ENCODE assay signal across 30 cellular contexts in genomic region chr18:44320619-44321460, GRCh38.
A peak's percentile ranks its signal among the peaks of the same experiment; 100 is the strongest.
DNase-seq lines count a peak whose midpoint lies in the region; ATAC-seq and TF ChIP-seq lines count a peak whose summit lies in the region.
"Had no signal": no experiment of that assay in that cellular context is flagged by ENCODE, and none has a peak within 500 bp of the region (broad histone marks: within the 10 kb centered on the region; RNA-seq: fewer than 3 reads in every experiment).

No MANE protein-coding gene starts in this region.

- no peaks in the 10 kb centered on the region for H3K27me3 ChIP-seq in mesendoderm (ENCODE audit: insufficient read depth, low read length, poor library complexity)
- no peaks in the 10 kb centered on the region for H3K27me3 ChIP-seq in Karpas-422 (ENCODE audit: low read length)
- no peaks in the 10 kb centered on the region for H3K27me3 ChIP-seq in sigmoid colon
- H3K27me3 ChIP-seq: BLaER1 treated with 17β-estradiol and CSF1 and Interleukin-3, amounts not matched to agents 10 nM and 100 nM; body of pancreas; heart right ventricle had no signal

- no peak overlapping the region for H3K18ac ChIP-seq in mesendoderm (ENCODE audit: low read length)

- no CpG with 5 or more reads among the region's 26 CpGs for WGBS in mesendoderm (ENCODE audit: extremely low coverage, insufficient coverage, low lambda C conversion rate)
- WGBS in sigmoid colon, 2 donors: 95% methylated on average over 26 of the region's 26 CpGs

- no peak overlapping the region for H2BK5ac ChIP-seq in mesendoderm (ENCODE audit: low read length)

- peak; percentile 12; the same call in 1 of the 2 replicates for TF ChIP-seq RAD21 in Ishikawa (IDR thresholded peaks at IDR 0.05; ENCODE audit: low read depth)

- H3K4me2 ChIP-seq in mesendoderm (ENCODE audit: low read length): no peak overlapping the region
- no peak overlapping the region for H3K4me2 ChIP-seq in Karpas-422 (ENCODE audit: low read depth, low read length, poor library complexity, severe bottlenecking)
- H3K4me2 ChIP-seq: BLaER1 treated with 17β-estradiol and CSF1 and Interleukin-3, amounts not matched to agents 10 nM and 100 nM had no signal

- ATAC-seq in GM21367 (IDR thresholded peaks at IDR 0.05; ENCODE audit: unreplicated experiment): no peak
- ATAC-seq: body of pancreas, heart right ventricle, left colon, right cardiac atrium, T-helper 17 cell had no signal

- H3K36me3 ChIP-seq in mesendoderm (ENCODE audit: control insufficient read depth, insufficient read depth, low read length): no peaks in the 10 kb centered on the region
- H3K36me3 ChIP-seq in Karpas-422 (ENCODE audit: insufficient read depth, low read length): no peaks in the 10 kb centered on the region
- no peaks in the 10 kb centered on the region for H3K36me3 ChIP-seq in sigmoid colon
- H3K36me3 ChIP-seq: BLaER1 treated with 17β-estradiol and CSF1 and Interleukin-3, amounts not matched to agents 10 nM and 100 nM; heart right ventricle had no signal

- no peak overlapping the region for H2BK15ac ChIP-seq in mesendoderm (replicated peaks; ENCODE audit: low read depth)

- no peaks in the 10 kb centered on the region for H3K79me2 ChIP-seq in mesendoderm (ENCODE audit: control insufficient read depth, insufficient read depth, low read length)
- no peaks in the 10 kb centered on the region for H3K79me2 ChIP-seq in Karpas-422 (ENCODE audit: low read length)

- TF ChIP-seq POLR2A in sigmoid colon (IDR thresholded peaks at IDR 0.05): no peak

- TF ChIP-seq EP300 in Ishikawa (IDR thresholded peaks at IDR 0.05; ENCODE audit: borderline replicate concordance): no peak
- no peak for TF ChIP-seq EP300 in sigmoid colon (IDR thresholded peaks at IDR 0.05)

- H2BK120ac ChIP-seq in mesendoderm (ENCODE audit: low read depth, low read length): no peak overlapping the region

- no peaks in the 10 kb centered on the region for H3K79me1 ChIP-seq in mesendoderm (ENCODE audit: low read length)

- no peaks in the 10 kb centered on the region for H3K9me2 ChIP-seq in Karpas-422 (replicated peaks; ENCODE audit: insufficient read depth, low read length)

- TF ChIP-seq CTCF in GM12873 (IDR thresholded peaks at IDR 0.05; ENCODE audit: insufficient read depth, low read depth, low read length, missing control alignments) (peak; percentile 15), cardiac fibroblast (IDR thresholded peaks at IDR 0.05; ENCODE audit: low read depth, low read length) (peak; percentile 13), sigmoid colon (IDR thresholded peaks at IDR 0.05) (no peak)

- H3K4me1 ChIP-seq in mesendoderm (ENCODE audit: control insufficient read depth, low read depth, low read length) (no peaks in the 10 kb centered on the region), Karpas-422 (ENCODE audit: low read length) (no peaks in the 10 kb centered on the region), sigmoid colon (no peaks in the 10 kb centered on the region)
- H3K4me1 ChIP-seq: body of pancreas, heart right ventricle had no signal

- no peaks in the 10 kb centered on the region for H4K20me1 ChIP-seq in Karpas-422 (ENCODE audit: insufficient read depth, low read depth, low read length)
- H4K20me1 ChIP-seq: BLaER1 treated with 17β-estradiol and CSF1 and Interleukin-3, amounts not matched to agents 10 nM and 100 nM had no signal

- no peak overlapping the region for H3K23ac ChIP-seq in mesendoderm (ENCODE audit: low read length)

- H3K9me3 ChIP-seq in Karpas-422 (ENCODE audit: low read length) (no peaks in the 10 kb centered on the region), sigmoid colon (no peaks in the 10 kb centered on the region)
- H3K9me3 ChIP-seq: BLaER1 treated with 17β-estradiol and CSF1 and Interleukin-3, amounts not matched to agents 10 nM and 100 nM; body of pancreas; heart right ventricle had no signal

- DNase-seq in cardiac fibroblast (ENCODE audit: low read depth in 2 of 2) (no peak), mesendoderm (peak; percentile 19), Karpas-422 (no peak), UCSD-AML1 (lab: John Stamatoyannopoulos, UW; ENCODE audit: unreplicated experiment) (no peak), sigmoid colon (no peak)
- DNase-seq: activated CD4-positive, alpha-beta memory T cell treated with anti-CD3 and anti-CD28 coated beads for 36 hours; activated CD4-positive, alpha-beta T cell treated with anti-CD3 and anti-CD28 coated beads for 1 hour; activated CD8-positive, alpha-beta memory T cell treated with anti-CD3 and anti-CD28 coated beads, Interleukin-2, amount 50 U/mL, for 4 hours; activated naive CD4-positive, alpha-beta T cell treated with anti-CD3 and anti-CD28 coated beads, Interleukin-2, amount 10 ng/mL, durations not matched to agents 7 days and 5 days; body of pancreas; cerebellar nuclear complex; DMS153; foreskin melanocyte; GDM1; HCEC 1CT; heart right ventricle; immature natural killer cell; left colon; NCI-H1092 treated with DMSO at 0.1 percent for 48 hours; NCI-H1930; NCI-H2171 treated with DMSO at 0.1 percent for 48 hours; NCI-H510A; stimulated activated CD4-positive, alpha-beta T cell treated with anti-CD3 and anti-CD28 coated beads, Interleukin-1b, Interleukin-23, amount 100 ng/mL, for 48 hours; stimulated activated naive CD4-positive, alpha-beta T cell treated with Interleukin-2 at 50 U/mL for 16 hours; T-helper 17 cell had no signal

- no peak overlapping the region for H2AFZ ChIP-seq in Karpas-422 (ENCODE audit: low read length)

- no peak overlapping the region for H4K8ac ChIP-seq in mesendoderm (ENCODE audit: low read depth, low read length)

- intact Hi-C loops in sigmoid colon (cut with DNase I): no loop called here

- H3K9ac ChIP-seq in mesendoderm (ENCODE audit: low read length) (no peak overlapping the region), Karpas-422 (ENCODE audit: low read length) (no peak overlapping the region)
- H3K9ac ChIP-seq: BLaER1 treated with 17β-estradiol and CSF1 and Interleukin-3, amounts not matched to agents 10 nM and 100 nM had no signal

- no peak overlapping the region for H3K4ac ChIP-seq in mesendoderm (ENCODE audit: low read depth, low read length)

- H4K5ac ChIP-seq in mesendoderm (ENCODE audit: low read length): no peak overlapping the region

- no peak overlapping the region for H3K27ac ChIP-seq in mesendoderm (ENCODE audit: low read depth, low read length)
- no peak overlapping the region for H3K27ac ChIP-seq in Karpas-422 (ENCODE audit: low read length)
- H3K27ac ChIP-seq in sigmoid colon: no peak overlapping the region
- H3K27ac ChIP-seq: BLaER1 treated with 17β-estradiol and CSF1 and Interleukin-3, amounts not matched to agents 10 nM and 100 nM; body of pancreas; heart right ventricle had no signal

- H3K4me3 ChIP-seq in cardiac fibroblast (replicated peaks in 1 of 2; ENCODE audit: low read depth in 2 of 2, low read length in 2 of 2) (no peak overlapping the region), mesendoderm (ENCODE audit: low read length) (no peak overlapping the region), Karpas-422 (ENCODE audit: low read length) (no peak overlapping the region), sigmoid colon (no peak overlapping the region)
- H3K4me3 ChIP-seq: BLaER1 treated with 17β-estradiol and CSF1 and Interleukin-3, amounts not matched to agents 10 nM and 100 nM; body of pancreas; heart right ventricle had no signal

- H3K56ac ChIP-seq in mesendoderm (ENCODE audit: low read length): no peak overlapping the region

- no peak overlapping the region for H2AK5ac ChIP-seq in mesendoderm (ENCODE audit: low read length)

TF ChIP-seq in Ishikawa, 13 proteins besides CTCF, POLR2A, EP300 and RAD21:
- no peak for TF ChIP-seq TCF12 (IDR thresholded peaks at IDR 0.05; ENCODE audit: low read depth)
- no peak for TF ChIP-seq YY1 (IDR thresholded peaks at IDR 0.05; ENCODE audit: low read depth)
- TF ChIP-seq, protein P1, sequence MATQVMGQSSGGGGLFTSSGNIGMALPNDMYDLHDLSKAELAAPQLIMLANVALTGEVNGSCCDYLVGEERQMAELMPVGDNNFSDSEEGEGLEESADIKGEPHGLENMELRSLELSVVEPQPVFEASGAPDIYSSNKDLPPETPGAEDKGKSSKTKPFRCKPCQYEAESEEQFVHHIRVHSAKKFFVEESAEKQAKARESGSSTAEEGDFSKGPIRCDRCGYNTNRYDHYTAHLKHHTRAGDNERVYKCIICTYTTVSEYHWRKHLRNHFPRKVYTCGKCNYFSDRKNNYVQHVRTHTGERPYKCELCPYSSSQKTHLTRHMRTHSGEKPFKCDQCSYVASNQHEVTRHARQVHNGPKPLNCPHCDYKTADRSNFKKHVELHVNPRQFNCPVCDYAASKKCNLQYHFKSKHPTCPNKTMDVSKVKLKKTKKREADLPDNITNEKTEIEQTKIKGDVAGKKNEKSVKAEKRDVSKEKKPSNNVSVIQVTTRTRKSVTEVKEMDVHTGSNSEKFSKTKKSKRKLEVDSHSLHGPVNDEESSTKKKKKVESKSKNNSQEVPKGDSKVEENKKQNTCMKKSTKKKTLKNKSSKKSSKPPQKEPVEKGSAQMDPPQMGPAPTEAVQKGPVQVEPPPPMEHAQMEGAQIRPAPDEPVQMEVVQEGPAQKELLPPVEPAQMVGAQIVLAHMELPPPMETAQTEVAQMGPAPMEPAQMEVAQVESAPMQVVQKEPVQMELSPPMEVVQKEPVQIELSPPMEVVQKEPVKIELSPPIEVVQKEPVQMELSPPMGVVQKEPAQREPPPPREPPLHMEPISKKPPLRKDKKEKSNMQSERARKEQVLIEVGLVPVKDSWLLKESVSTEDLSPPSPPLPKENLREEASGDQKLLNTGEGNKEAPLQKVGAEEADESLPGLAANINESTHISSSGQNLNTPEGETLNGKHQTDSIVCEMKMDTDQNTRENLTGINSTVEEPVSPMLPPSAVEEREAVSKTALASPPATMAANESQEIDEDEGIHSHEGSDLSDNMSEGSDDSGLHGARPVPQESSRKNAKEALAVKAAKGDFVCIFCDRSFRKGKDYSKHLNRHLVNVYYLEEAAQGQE (IDR thresholded peaks at IDR 0.05; ENCODE audit: low read depth): no peak
- no peak for TF ChIP-seq EGR1 (IDR thresholded peaks at IDR 0.05)
- TF ChIP-seq, protein P2, sequence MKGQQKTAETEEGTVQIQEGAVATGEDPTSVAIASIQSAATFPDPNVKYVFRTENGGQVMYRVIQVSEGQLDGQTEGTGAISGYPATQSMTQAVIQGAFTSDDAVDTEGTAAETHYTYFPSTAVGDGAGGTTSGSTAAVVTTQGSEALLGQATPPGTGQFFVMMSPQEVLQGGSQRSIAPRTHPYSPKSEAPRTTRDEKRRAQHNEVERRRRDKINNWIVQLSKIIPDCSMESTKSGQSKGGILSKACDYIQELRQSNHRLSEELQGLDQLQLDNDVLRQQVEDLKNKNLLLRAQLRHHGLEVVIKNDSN (IDR thresholded peaks at IDR 0.05): no peak
- no peak for TF ChIP-seq CREB1 (IDR thresholded peaks at IDR 0.05; ENCODE audit: low read depth)
- no peak for TF ChIP-seq ZBTB7A (IDR thresholded peaks at IDR 0.05; ENCODE audit: low read depth)
- TF ChIP-seq TEAD4 (IDR thresholded peaks at IDR 0.05): no peak
- TF ChIP-seq, protein P3, sequence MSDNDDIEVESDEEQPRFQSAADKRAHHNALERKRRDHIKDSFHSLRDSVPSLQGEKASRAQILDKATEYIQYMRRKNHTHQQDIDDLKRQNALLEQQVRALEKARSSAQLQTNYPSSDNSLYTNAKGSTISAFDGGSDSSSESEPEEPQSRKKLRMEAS (IDR thresholded peaks at IDR 0.05): no peak

Comparison
In these comparisons a context has a peak if more than half of its experiments do, and no peak if none do; other contexts are left out.
1. CTCF ChIP-seq: peak in GM12873 (single experiment) and cardiac fibroblast (single experiment); none in sigmoid colon (0 of 4).